ENCODE assay signal across 24 cellular contexts in genomic region chr9:134870311-134870694, GRCh38. TPM values are rescaled to one million over a fixed set of nuclear protein-coding genes. Genes with fewer than 3 reads are reported as not detected.
DNase-seq lines count a peak whose midpoint lies in the region; ATAC-seq lines count a peak whose summit lies in the region.
"Had no signal": no experiment of that assay in that cellular context is flagged by ENCODE, and none has a peak within 500 bp of the region (broad histone marks: within the 10 kb centered on the region; RNA-seq: fewer than 3 reads in every experiment).

No MANE protein-coding gene starts in this region.

- no peak overlapping the region for H3K4me3 Mint-ChIP-seq in stimulated activated memory B cell treated with anti-CD40 and anti-IgM and Interleukin-4, amounts not matched to agents 10 μg/mL and 1 μg/mL and 100 μg/mL, for 72 hours
- H3K4me3 Mint-ChIP-seq: CD8-positive, alpha-beta memory T cell had no signal

- H3K36me3 Mint-ChIP-seq in stimulated activated memory B cell treated with anti-CD40 and anti-IgM and Interleukin-4, amounts not matched to agents 10 μg/mL and 1 μg/mL and 100 μg/mL, for 72 hours, result no peaks in the 10 kb centered on the region
- H3K36me3 Mint-ChIP-seq: CD8-positive, alpha-beta memory T cell had no signal

- no peaks in the 10 kb centered on the region for H3K4me1 ChIP-seq in right cardiac atrium (ENCODE audit: control insufficient read depth, insufficient read depth, low read length)

- intact Hi-C loops in right cardiac atrium (cut with DNase I) (no loop called here), left ventricle myocardium superior (cut with micrococcal nuclease) (no loop called here)

- no peaks in the 10 kb centered on the region for H3K9me3 ChIP-seq in right cardiac atrium (ENCODE audit: control insufficient read depth, low read length)
- H3K9me3 ChIP-seq: MG63 had no signal

- H3K27ac Mint-ChIP-seq in stimulated activated memory B cell treated with anti-CD40 and anti-IgM and Interleukin-4, amounts not matched to agents 10 μg/mL and 1 μg/mL and 100 μg/mL, for 72 hours, result no peak overlapping the region

- peak; percentile 26 to 36 for ATAC-seq in right cardiac atrium
- no peak for ATAC-seq in left ventricle myocardium superior
- ATAC-seq in left lobe of liver, result no peak
- ATAC-seq in stimulated activated memory B cell treated with anti-CD40 and anti-IgM and Interleukin-4, amounts not matched to agents 10 μg/mL and 1 μg/mL and 100 μg/mL, for 72 hours, result peak; percentile 8
- ATAC-seq: K562, Panc1 had no signal

- DNase-seq in right cardiac atrium, result peak in 1 of 3 donors; percentile 12
- no peak for DNase-seq in left ventricle myocardium superior
- DNase-seq in left lobe of liver (ENCODE audit: low spot score), result peak; percentile 43
- DNase-seq in NK-92 treated with Interleukin-12 subunit alpha and Interleukin-12 subunit beta, amount 100 ng/mL, for 24 hours (lab: John Stamatoyannopoulos, UW), result no peak
- DNase-seq in foreskin melanocyte, result no peak
- DNase-seq in HUDEP-2 (lab: John Stamatoyannopoulos, UW; ENCODE audit: unreplicated experiment in 76 of 76), result no peak
- DNase-seq: 8988T; Calu3; CD8-positive, alpha-beta memory T cell; DMS53; GDM1; MG63; NCI-H1417; NCI-H187; NCI-H446; NCI-H526; SIG-M5; SK-N-SH had no signal

- H3K9me3 Mint-ChIP-seq in stimulated activated memory B cell treated with anti-CD40 and anti-IgM and Interleukin-4, amounts not matched to agents 10 μg/mL and 1 μg/mL and 100 μg/mL, for 72 hours, result peaks cover 2% of the 10 kb centered on the region
- H3K9me3 Mint-ChIP-seq: CD8-positive, alpha-beta memory T cell had no signal

- peaks cover 11% of the 10 kb centered on the region for H3K4me1 Mint-ChIP-seq in stimulated activated memory B cell treated with anti-CD40 and anti-IgM and Interleukin-4, amounts not matched to agents 10 μg/mL and 1 μg/mL and 100 μg/mL, for 72 hours
- H3K4me1 Mint-ChIP-seq: CD8-positive, alpha-beta memory T cell had no signal

- no peak overlapping the region for H3K4me3 ChIP-seq in right cardiac atrium (ENCODE audit: low read length)
- H3K4me3 ChIP-seq: K562, MG63 had no signal

- H3K27me3 ChIP-seq in right cardiac atrium (ENCODE audit: control insufficient read depth, insufficient read depth), result no peaks in the 10 kb centered on the region
- H3K27me3 ChIP-seq: MG63 had no signal

- 90% methylated on average over 10 of the region's 10 CpGs for WGBS in right cardiac atrium

- H3K27me3 Mint-ChIP-seq in stimulated activated memory B cell treated with anti-CD40 and anti-IgM and Interleukin-4, amounts not matched to agents 10 μg/mL and 1 μg/mL and 100 μg/mL, for 72 hours, result peaks cover 36% of the 10 kb centered on the region
- H3K27me3 Mint-ChIP-seq: CD8-positive, alpha-beta memory T cell had no signal

- no peak overlapping the region for H3K27ac ChIP-seq in right cardiac atrium (ENCODE audit: low read length)
- H3K27ac ChIP-seq: C4-2B had no signal

RNA-seq across cellular contexts. Expression of gene FCN2, which starts 10.3 kb away (rescaled TPM):
- total RNA-seq in right cardiac atrium, result not detected
- polyA plus RNA-seq in right cardiac atrium, result 0.72 TPM
- total RNA-seq in left ventricle myocardium superior, result not detected
- 95.7 TPM for total RNA-seq in left lobe of liver
- total RNA-seq: Calu3; CD8-positive, alpha-beta memory T cell; H4; K562; LHCN-M2 had no signal
- polyA plus RNA-seq: CD8-positive, alpha-beta memory T cell; K562; SK-N-SH had no signal

RNA-seq across cellular contexts. Expression of gene FCN1, which starts 47.4 kb away (rescaled TPM):
- total RNA-seq in right cardiac atrium (1 to 10 TPM; 1.4 to 6.0 (median 3.0) TPM), left ventricle myocardium superior (5.7 TPM), left lobe of liver (0.93 TPM)
- 1.7 TPM for polyA plus RNA-seq in right cardiac atrium
- total RNA-seq: Calu3, H4, K562, LHCN-M2 had no signal
- polyA plus RNA-seq: CD8-positive, alpha-beta memory T cell; K562; SK-N-SH had no signal

Comparison
In these comparisons a context has a peak if more than half of its experiments do, and no peak if none do; other contexts are left out.
1. ATAC-seq: peak in right cardiac atrium (2 of 2) and stimulated activated memory B cell treated with anti-CD40 and anti-IgM and Interleukin-4, amounts not matched to agents 10 μg/mL and 1 μg/mL and 100 μg/mL, for 72 hours (single experiment); none in left ventricle myocardium superior (single experiment) and left lobe of liver (single experiment).
2. RNA of gene FCN2, which starts 10.3 kb away (total RNA-seq): 95.7 TPM in left lobe of liver (single experiment); not detected in right cardiac atrium and not detected in left ventricle myocardium superior (single experiment); every median in the first group is over 10 times any median in the second.